In the genomic region with DNA sequence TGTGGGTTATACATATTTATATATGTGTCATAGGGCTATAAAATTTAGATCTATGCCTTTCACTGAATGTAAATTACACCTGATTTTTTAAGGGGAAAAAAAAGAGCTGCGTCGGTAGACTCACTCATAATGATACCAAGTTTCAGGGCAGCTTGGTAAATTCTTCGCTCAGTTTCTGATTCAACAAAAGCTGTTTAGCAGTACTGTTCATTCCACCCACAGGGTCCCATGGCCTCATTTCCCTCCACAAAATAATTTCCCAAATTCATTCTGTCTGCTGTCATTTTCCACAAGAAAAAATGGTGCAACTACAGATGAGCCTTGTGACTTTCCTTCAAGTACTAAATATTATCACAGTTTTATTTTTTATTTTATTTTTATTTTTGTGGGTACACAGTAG, we compare ENCODE assay signal across 19 cellular contexts.
"Had no signal": no experiment of that assay in that cellular context is flagged by ENCODE, and none has a peak within 500 bp of the region (broad histone marks: within the 10 kb centered on the region; RNA-seq: fewer than 3 reads in every experiment).

No MANE protein-coding gene starts in this region.

- ATAC-seq: left cardiac atrium, left colon, left lobe of liver, left lung, left ventricle myocardium superior, lower lobe of right lung, mucosa of descending colon had no signal

- DNase-seq: hippocampal formation, hypothalamus, immature natural killer cell, islet precursor cell, kidney, kidney glomerular epithelial cell, left cardiac atrium, left colon, left lung, left ventricle myocardium inferior, left ventricle myocardium superior, lower lobe of right lung, mammary epithelial cell, mesenchymal stem cell, mesendoderm, midbrain, mucosa of descending colon, naive B cell had no signal
